Comparison of ENCODE assay signal across 8 cellular contexts in the genomic region with DNA sequence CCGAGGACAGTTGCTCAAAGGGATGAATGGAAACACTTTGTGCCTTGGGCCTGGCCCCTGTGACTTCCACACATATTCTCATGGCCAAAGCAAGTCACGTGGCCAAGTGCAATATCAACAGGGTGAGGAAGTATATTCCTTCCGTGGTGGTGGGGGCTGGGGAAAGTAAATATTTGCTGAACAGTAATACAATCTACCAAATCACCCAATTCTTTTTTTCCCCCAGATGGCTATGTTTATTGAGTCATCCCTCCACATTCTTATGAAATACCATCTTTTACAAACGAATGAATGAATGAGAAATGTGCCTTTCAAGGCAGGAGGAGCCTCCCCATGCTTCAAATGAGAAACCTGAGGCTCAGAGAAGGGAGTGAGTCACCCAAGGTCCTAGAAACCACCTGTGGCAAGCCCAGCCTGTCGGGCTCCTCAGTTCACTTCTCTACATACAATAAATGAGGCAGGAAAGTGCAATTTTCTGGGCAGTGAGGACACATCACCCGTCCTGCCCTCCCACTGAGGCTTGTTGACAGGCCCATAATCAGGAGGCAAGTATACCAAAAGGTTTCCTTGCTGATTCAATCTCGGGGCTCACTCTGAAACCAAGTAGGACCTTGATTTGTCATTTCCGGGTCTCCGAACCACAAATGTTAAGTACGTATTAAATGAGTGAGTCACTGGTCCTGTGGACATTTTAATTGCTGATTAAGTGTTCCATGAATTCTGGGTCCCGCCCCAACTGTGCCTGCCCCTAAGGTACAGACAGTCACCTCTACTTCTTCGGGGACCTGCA. TPM values are rescaled to one million over a fixed set of nuclear protein-coding genes. Genes with fewer than 3 reads are reported as not detected.
DNase-seq lines count a peak whose midpoint lies in the region.

No MANE protein-coding gene starts in this region.

- peak; percentile 94 for DNase-seq in GM04503 (ENCODE audit: low read depth)
- DNase-seq in NCI-H146 (lab: John Stamatoyannopoulos, UW): peak; percentile 81
- DNase-seq in activated CD4-positive, CD25-positive, alpha-beta regulatory T cell (lab: John Stamatoyannopoulos, UW): peak; percentile 39 to 56 (median 44)
- no peak for DNase-seq in caudate nucleus (lab: John Stamatoyannopoulos, UW)
- DNase-seq in medulla oblongata (ENCODE audit: extremely low spot score): peak; percentile 66
- DNase-seq in stimulated activated CD8-positive, alpha-beta memory T cell treated with anti-CD3 and anti-CD28 coated beads, Interleukin-15, amount 100 ng/mL, for 48 hours (ENCODE audit: low read depth in 2 of 2): peak; percentile 64 to 73
- no peak for DNase-seq in occipital lobe (lab: John Stamatoyannopoulos, UW)
- DNase-seq in SK-N-DZ (ENCODE audit: low spot score): no peak

- peak overlapping the region; percentile 2 for H3K27ac ChIP-seq in caudate nucleus (ENCODE audit: low read depth, low read length)

RNA-seq across cellular contexts. Expression of a gene that starts 25.3 kb away (rescaled TPM):
- 26.2 TPM for total RNA-seq in occipital lobe
- polyA plus RNA-seq in SK-N-DZ (2014; cell fraction: cytosol; rRNA removed): 27.6 and 27.7 TPM in 2 replicates
- polyA plus RNA-seq in SK-N-DZ (2014; cell fraction: nucleus; rRNA removed): 27.3 and 45.7 TPM in 2 replicates

Comparison
In these comparisons a context has a peak if more than half of its experiments do, and no peak if none do; other contexts are left out.
1. DNase-seq: peak in GM04503 (single experiment), NCI-H146 (single experiment), activated CD4-positive, CD25-positive, alpha-beta regulatory T cell (4 of 4), medulla oblongata (single experiment) and stimulated activated CD8-positive, alpha-beta memory T cell treated with anti-CD3 and anti-CD28 coated beads, Interleukin-15, amount 100 ng/mL, for 48 hours (2 of 2); none in caudate nucleus (0 of 61), occipital lobe (single experiment) and SK-N-DZ (single experiment).